1 cellular context compared by ENCODE assay signal in genomic region chr1:31750858-31751638, GRCh38.
TF ChIP-seq lines count a peak whose summit lies in the region.

No MANE protein-coding gene starts in this region.

TF ChIP-seq in GM12878, 131 proteins besides CTCF, POLR2A, EP300 and RAD21 (continued from another document):
- TF ChIP-seq, protein P1, sequence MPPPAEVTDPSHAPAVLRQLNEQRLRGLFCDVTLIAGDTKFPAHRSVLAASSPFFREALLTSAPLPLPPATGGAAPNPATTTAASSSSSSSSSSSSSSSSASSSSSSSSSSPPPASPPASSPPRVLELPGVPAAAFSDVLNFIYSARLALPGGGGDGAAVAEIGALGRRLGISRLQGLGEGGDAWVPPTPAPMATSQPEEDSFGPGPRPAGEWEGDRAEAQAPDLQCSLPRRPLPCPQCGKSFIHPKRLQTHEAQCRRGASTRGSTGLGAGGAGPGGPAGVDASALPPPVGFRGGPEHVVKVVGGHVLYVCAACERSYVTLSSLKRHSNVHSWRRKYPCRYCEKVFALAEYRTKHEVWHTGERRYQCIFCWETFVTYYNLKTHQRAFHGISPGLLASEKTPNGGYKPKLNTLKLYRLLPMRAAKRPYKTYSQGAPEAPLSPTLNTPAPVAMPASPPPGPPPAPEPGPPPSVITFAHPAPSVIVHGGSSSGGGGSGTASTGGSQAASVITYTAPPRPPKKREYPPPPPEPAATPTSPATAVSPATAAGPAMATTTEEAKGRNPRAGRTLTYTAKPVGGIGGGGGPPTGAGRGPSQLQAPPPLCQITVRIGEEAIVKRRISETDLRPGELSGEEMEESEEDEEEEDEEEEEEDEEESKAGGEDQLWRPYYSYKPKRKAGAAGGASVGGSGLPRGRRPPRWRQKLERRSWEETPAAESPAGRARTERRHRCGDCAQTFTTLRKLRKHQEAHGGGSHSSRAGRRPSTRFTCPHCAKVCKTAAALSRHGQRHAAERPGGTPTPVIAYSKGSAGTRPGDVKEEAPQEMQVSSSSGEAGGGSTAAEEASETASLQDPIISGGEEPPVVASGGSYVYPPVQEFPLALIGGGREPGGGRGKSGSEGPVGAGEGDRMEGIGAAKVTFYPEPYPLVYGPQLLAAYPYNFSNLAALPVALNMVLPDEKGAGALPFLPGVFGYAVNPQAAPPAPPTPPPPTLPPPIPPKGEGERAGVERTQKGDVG (CRISPR knock-in tag; IDR thresholded peaks at IDR 0.05) = no peak
TF ChIP-seq in GM12878: peak in this region for 3.
